ENCODE assay signal across 36 cellular contexts in genomic region chr20:46636514-46636913, GRCh38. TPM values are rescaled to one million over a fixed set of nuclear protein-coding genes. Genes with fewer than 3 reads are reported as not detected.
"Had no signal": no experiment of that assay in that cellular context is flagged by ENCODE, and none has a peak within 500 bp of the region (broad histone marks: within the 10 kb centered on the region; RNA-seq: fewer than 3 reads in every experiment).

No MANE protein-coding gene starts in this region.

- H3K4me1 ChIP-seq: ascending aorta, breast epithelium, colonic mucosa, foreskin keratinocyte, gastrocnemius medialis had no signal

- H3K27ac ChIP-seq: ascending aorta, breast epithelium, cardiac muscle cell, colonic mucosa, foreskin keratinocyte, gastrocnemius medialis, heart left ventricle, WERI-Rb-1 had no signal

- H3K36me3 ChIP-seq: ascending aorta, breast epithelium, cardiac muscle cell, colonic mucosa, gastrocnemius medialis, heart left ventricle, WERI-Rb-1 had no signal

- H3K27ac Mint-ChIP-seq: activated B cell treated with CpG ODN at 0.5 μM for 24 hours; activated CD8-positive, alpha-beta memory T cell treated with anti-CD3 and anti-CD28 coated beads, Interleukin-2, amount 10 ng/mL, durations not matched to agents 7 days and 5 days; activated CD8-positive, alpha-beta T cell treated with anti-CD3 and anti-CD28 coated beads for 36 hours; activated naive CD4-positive, alpha-beta T cell treated with anti-CD3 and anti-CD28 coated beads, Interleukin-2, amount 50 U/mL, for 24 hours; activated naive CD8-positive, alpha-beta T cell treated with anti-CD3 and anti-CD28 coated beads for 36 hours; activated naive CD8-positive, alpha-beta T cell treated with anti-CD3 and anti-CD28 coated beads, Interleukin-2, amount 50 U/mL, for 24 hours; activated T-cell treated with anti-CD3 and anti-CD28 coated beads, Interleukin-2, amount 50 U/mL, for 24 hours; activated T-cell treated with anti-CD3 and anti-CD28 coated beads, Interleukin-2, amount 50 U/mL, for 72 hours; brain; endodermal cell; T-helper 17 cell; T-helper 2 cell treated with Interferon-gamma antibody and Interleukin-4, amounts not matched to agents 5 μg/mL and 100 μg/mL, for 36 hours had no signal

- H3K27me3 ChIP-seq: ascending aorta, breast epithelium, cardiac muscle cell, colonic mucosa, foreskin keratinocyte, gastrocnemius medialis, heart left ventricle had no signal

- ATAC-seq: activated CD4-positive, CD25-positive, alpha-beta regulatory T cell treated with anti-CD3 and anti-CD28 coated beads, Interleukin-2, amount 50 U/mL, for 24 hours; activated CD8-positive, alpha-beta memory T cell treated with anti-CD3 and anti-CD28 coated beads, Interleukin-2, amount 10 ng/mL, durations not matched to agents 7 days and 5 days; activated CD8-positive, alpha-beta T cell treated with anti-CD3 and anti-CD28 coated beads for 36 hours; activated naive CD8-positive, alpha-beta T cell treated with anti-CD3 and anti-CD28 coated beads, Interleukin-2, amount 50 U/mL, for 24 hours; activated T-cell treated with anti-CD3 and anti-CD28 coated beads, Interleukin-2, amount 50 U/mL, for 72 hours; esophagus mucosa; foreskin keratinocyte; gastrocnemius medialis; heart left ventricle; T-helper 17 cell had no signal

- H3K9me3 Mint-ChIP-seq: activated B cell treated with CpG ODN at 0.5 μM for 24 hours; activated CD8-positive, alpha-beta T cell treated with anti-CD3 and anti-CD28 coated beads for 36 hours; activated naive CD4-positive, alpha-beta T cell treated with anti-CD3 and anti-CD28 coated beads, Interleukin-2, amount 50 U/mL, for 24 hours; activated naive CD8-positive, alpha-beta T cell treated with anti-CD3 and anti-CD28 coated beads for 36 hours; activated naive CD8-positive, alpha-beta T cell treated with anti-CD3 and anti-CD28 coated beads, Interleukin-2, amount 50 U/mL, for 24 hours; activated T-cell treated with anti-CD3 and anti-CD28 coated beads, Interleukin-2, amount 50 U/mL, for 24 hours; activated T-cell treated with anti-CD3 and anti-CD28 coated beads, Interleukin-2, amount 50 U/mL, for 72 hours; T-helper 2 cell treated with Interferon-gamma antibody and Interleukin-4, amounts not matched to agents 5 μg/mL and 100 μg/mL, for 36 hours had no signal

- H3K4me1 Mint-ChIP-seq: activated B cell treated with CpG ODN at 0.5 μM for 24 hours; activated naive CD4-positive, alpha-beta T cell treated with anti-CD3 and anti-CD28 coated beads, Interleukin-2, amount 50 U/mL, for 24 hours; activated naive CD8-positive, alpha-beta T cell treated with anti-CD3 and anti-CD28 coated beads for 36 hours; activated naive CD8-positive, alpha-beta T cell treated with anti-CD3 and anti-CD28 coated beads, Interleukin-2, amount 50 U/mL, for 24 hours; T-helper 17 cell had no signal

- DNase-seq: activated B cell treated with CpG ODN at 0.5 μM for 24 hours; activated CD4-positive, alpha-beta T cell treated with anti-CD3 and anti-CD28 coated beads for 48 hours; activated CD4-positive, alpha-beta T cell treated with anti-CD3 and anti-CD28 coated beads, Interleukin-2, amount 50 U/mL, for 1 hour; activated CD4-positive, alpha-beta T cell treated with anti-CD3 and anti-CD28 coated beads, Interleukin-2, amount 50 U/mL, for 48 hours; activated CD8-positive, alpha-beta memory T cell treated with anti-CD3 and anti-CD28 coated beads, Interleukin-2, amount 10 ng/mL, durations not matched to agents 7 days and 5 days; activated CD8-positive, alpha-beta memory T cell treated with anti-CD3 and anti-CD28 coated beads, Interleukin-2, amount 50 U/mL, for 4 hours; activated CD8-positive, alpha-beta T cell treated with anti-CD3 and anti-CD28 coated beads for 36 hours; activated gamma-delta T cell; activated naive CD4-positive, alpha-beta T cell; activated naive CD8-positive, alpha-beta T cell treated with anti-CD3 and anti-CD28 coated beads for 36 hours; activated naive CD8-positive, alpha-beta T cell treated with anti-CD3 and anti-CD28 coated beads, Interleukin-2, amount 50 U/mL, for 24 hours; activated T-cell treated with anti-CD3 and anti-CD28 coated beads for 4 hours; activated T-cell treated with anti-CD3 and anti-CD28 coated beads, Interleukin-2, amount 50 U/mL, for 24 hours; activated T-cell treated with anti-CD3 and anti-CD28 coated beads, Interleukin-2, amount 50 U/mL, for 72 hours; central memory CD4-positive, alpha-beta T cell; cerebellar nuclear complex; colonic mucosa; effector memory CD4-positive, alpha-beta T cell; endodermal cell; foreskin keratinocyte; gastrocnemius medialis; glutamatergic neuron; heart left ventricle; T-helper 1 cell; T-helper 17 cell; T1000; WERI-Rb-1 had no signal

- H3K4me3 Mint-ChIP-seq: activated B cell treated with CpG ODN at 0.5 μM for 24 hours; activated CD8-positive, alpha-beta memory T cell treated with anti-CD3 and anti-CD28 coated beads, Interleukin-2, amount 10 ng/mL, durations not matched to agents 7 days and 5 days; activated CD8-positive, alpha-beta T cell treated with anti-CD3 and anti-CD28 coated beads for 36 hours; activated naive CD4-positive, alpha-beta T cell treated with anti-CD3 and anti-CD28 coated beads, Interleukin-2, amount 50 U/mL, for 24 hours; activated naive CD8-positive, alpha-beta T cell treated with anti-CD3 and anti-CD28 coated beads for 36 hours; activated naive CD8-positive, alpha-beta T cell treated with anti-CD3 and anti-CD28 coated beads, Interleukin-2, amount 50 U/mL, for 24 hours; activated T-cell treated with anti-CD3 and anti-CD28 coated beads, Interleukin-2, amount 50 U/mL, for 24 hours; activated T-cell treated with anti-CD3 and anti-CD28 coated beads, Interleukin-2, amount 50 U/mL, for 72 hours; brain; endodermal cell; T-helper 17 cell; T-helper 2 cell treated with Interferon-gamma antibody and Interleukin-4, amounts not matched to agents 5 μg/mL and 100 μg/mL, for 36 hours had no signal

- H3K4me3 ChIP-seq: ascending aorta, breast epithelium, cardiac muscle cell, colonic mucosa, gastrocnemius medialis, heart left ventricle had no signal

- H3K36me3 Mint-ChIP-seq: activated CD8-positive, alpha-beta memory T cell treated with anti-CD3 and anti-CD28 coated beads, Interleukin-2, amount 10 ng/mL, durations not matched to agents 7 days and 5 days; activated naive CD4-positive, alpha-beta T cell treated with anti-CD3 and anti-CD28 coated beads, Interleukin-2, amount 50 U/mL, for 24 hours; activated naive CD8-positive, alpha-beta T cell treated with anti-CD3 and anti-CD28 coated beads for 36 hours had no signal

- H3K9me3 ChIP-seq: breast epithelium, colonic mucosa, gastrocnemius medialis, heart left ventricle had no signal

RNA-seq across cellular contexts. Expression of gene SLC13A3, which starts 14.7 kb away (rescaled TPM):
- total RNA-seq: activated CD8-positive, alpha-beta memory T cell treated with anti-CD3 and anti-CD28 coated beads for 36 hours; activated CD8-positive, alpha-beta T cell treated with anti-CD3 and anti-CD28 coated beads for 36 hours; activated naive CD8-positive, alpha-beta T cell treated with anti-CD3 and anti-CD28 coated beads for 36 hours; ascending aorta had no signal
